ENCODE assay signal across 1 cellular context in the genomic region with DNA sequence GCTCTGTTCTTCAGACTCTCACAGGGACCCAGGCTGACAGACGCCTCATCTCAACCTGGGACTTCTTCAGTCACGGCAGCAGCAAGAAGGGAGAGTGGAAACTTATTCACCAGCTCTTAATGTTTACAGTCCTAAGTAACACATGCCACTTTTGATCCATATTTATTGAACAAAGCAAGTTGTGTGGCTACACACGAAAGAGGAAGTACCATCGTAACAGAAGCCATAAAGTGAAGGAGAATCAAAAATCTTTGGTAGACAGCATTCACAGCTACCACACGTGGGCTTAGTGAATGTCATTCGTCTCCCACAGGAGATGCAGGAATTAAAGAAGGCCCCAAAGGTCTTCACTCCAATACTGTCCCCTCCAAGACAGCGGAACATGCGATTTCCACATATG.
TF ChIP-seq lines count a peak whose summit lies in the region.

No MANE protein-coding gene starts in this region.

TF ChIP-seq in GM12878, 131 proteins besides CTCF, POLR2A, EP300 and RAD21 (continued from another document):
- TF ChIP-seq E4F1 (IDR thresholded peaks at IDR 0.05; ENCODE audit: borderline replicate concordance, partially characterized antibody), result no peak
